In genomic region chr12:110403146-110403974, GRCh38 we compare ENCODE assay signal across 8 cellular contexts. TPM values are rescaled to one million over a fixed set of nuclear protein-coding genes. Genes with fewer than 3 reads are reported as not detected.
A peak's percentile ranks its signal among the peaks of the same experiment; 100 is the strongest.
DNase-seq lines count a peak whose midpoint lies in the region; ATAC-seq and TF ChIP-seq lines count a peak whose summit lies in the region.

Gene ANAPC7, minus strand, starts transcription at chr12:110403708. Its CDS starts 81 bp downstream, at chr12:110403627.

- TF ChIP-seq CTCF in liver (IDR thresholded peaks at IDR 0.05; ENCODE audit: low read depth, low read length, missing input control): no peak

- H3K36me3 ChIP-seq in liver (ENCODE audit: control insufficient read depth in 4 of 4, insufficient read depth in 3 of 4, low read depth in 1 of 4, low read length in 3 of 4): peaks cover 0 to 2% (median 0%) of the 10 kb centered on the region in 4 donors

- H3K27ac ChIP-seq in liver (ENCODE audit: low read depth in 1 of 2, low read length in 2 of 2): peak within 1 kb of the TSS; percentile 96 to 99

- under 1% methylated on average over 62 of the region's 62 CpGs for WGBS in liver

- no peaks in the 10 kb centered on the region for H3K27me3 ChIP-seq in liver (ENCODE audit: control insufficient read depth in 4 of 4, insufficient read depth in 4 of 4, low read length in 3 of 4)

- H3K4me3 ChIP-seq in liver (ENCODE audit: low read depth in 1 of 3, low read length in 3 of 3): peak within 1 kb of the TSS; percentile 87 to 99 (median 96)

- TF ChIP-seq RAD21 in liver (IDR thresholded peaks at IDR 0.05): peak in 1 of 2 donors; percentile 44

- peak within 1 kb of the TSS; percentile 86 to 100 for H3K9ac ChIP-seq in liver (ENCODE audit: low read depth in 1 of 2, low read length in 2 of 2)

- DNase-seq in AG08396 (ENCODE audit: low spot score) (peak; percentile 96), NCI-H82 (lab: John Stamatoyannopoulos, UW) (peak; percentile 94), dermis microvascular lymphatic vessel endothelial cell (ENCODE audit: low read depth in 2 of 2) (peak; percentile 85 to 94)
- DNase-seq in activated CD4-positive, alpha-beta T cell treated with anti-CD3 and anti-CD28 coated beads, Interleukin-2, amount 50 U/mL, for 48 hours: peak; percentile 87 to 89
- DNase-seq in stimulated activated CD4-positive, alpha-beta T cell treated with anti-CD3 and anti-CD28 coated beads, Interleukin-4, amount 100 ng/mL, for 1 hour: peak; percentile 85

- H3K4me1 ChIP-seq in liver (ENCODE audit: control insufficient read depth in 4 of 4, insufficient read depth in 4 of 4, low read length in 3 of 4): peaks cover 2 to 9% (median 6%) of the 10 kb centered on the region in 4 donors

- peak; percentile 68 for ATAC-seq in HG03571 (IDR thresholded peaks at IDR 0.05; ENCODE audit: unreplicated experiment)

- no peaks in the 10 kb centered on the region for H3K9me3 ChIP-seq in liver (ENCODE audit: control insufficient read depth in 4 of 4, low read length in 3 of 4)

- TF ChIP-seq POLR2A in GM19193 (IDR thresholded peaks at IDR 0.05; ENCODE audit: extremely low read depth, insufficient read depth, insufficient read length): peak; percentile 90

TF ChIP-seq in liver, 16 proteins besides CTCF, POLR2A, EP300 and RAD21:
- no peak for TF ChIP-seq JUND (IDR thresholded peaks at IDR 0.05)
- peak; percentile 27 for TF ChIP-seq ZBTB33 (IDR thresholded peaks at IDR 0.05)
- peak; percentile 27 for TF ChIP-seq REST (IDR thresholded peaks at IDR 0.05)
- TF ChIP-seq RXRA (IDR thresholded peaks at IDR 0.05): peak in 1 of 2 donors; percentile 16
- peak; percentile 99 for TF ChIP-seq YY1 (IDR thresholded peaks at IDR 0.05)
- TF ChIP-seq FOXA1 (IDR thresholded peaks at IDR 0.05): no peak
- TF ChIP-seq EGR1 (IDR thresholded peaks at IDR 0.05; ENCODE audit: low read depth in 2 of 2): no peak
- TF ChIP-seq TAF1 (conservative IDR thresholded peaks at IDR 0.05): peak; percentile 25
- TF ChIP-seq NR2F2 (IDR thresholded peaks at IDR 0.05): peak; percentile 50
- TF ChIP-seq HNF4G (IDR thresholded peaks at IDR 0.05): no peak
- peak; percentile 43 for TF ChIP-seq SP1 (IDR thresholded peaks at IDR 0.05)
- TF ChIP-seq GABPA (IDR thresholded peaks at IDR 0.05 in 1 of 2, conservative IDR thresholded peaks at IDR 0.05 in 1 of 2): no peak
- peak; percentile 91 for TF ChIP-seq MAX (IDR thresholded peaks at IDR 0.05)
- no peak for TF ChIP-seq ATF3 (IDR thresholded peaks at IDR 0.05)
- TF ChIP-seq HNF4A (conservative IDR thresholded peaks at IDR 0.05): peak; percentile 21 to 47
- no peak for TF ChIP-seq FOXA2 (IDR thresholded peaks at IDR 0.05)

RNA-seq across cellular contexts. Expression of gene ANAPC7, which starts in this region (rescaled TPM):
- total RNA-seq in dermis microvascular lymphatic vessel endothelial cell (31.5 and 36.5 TPM in 2 replicates), liver (10 to 100 TPM; 19.3 to 21.1 TPM)
- polyA plus RNA-seq in liver: 10 to 100 TPM; 11.4 to 13.3 TPM

Comparison
In these comparisons a context has a peak if more than half of its experiments do, and no peak if none do; other contexts are left out.
1. Peak in every context shown above with its lines: DNase-seq, ATAC-seq, H3K4me3 ChIP-seq and H3K27ac ChIP-seq.